Comparison of ENCODE assay signal across 18 cellular contexts in genomic region chr15:61011576-61012336, GRCh38.
"Had no signal": no experiment of that assay in that cellular context is flagged by ENCODE, and none has a peak within 500 bp of the region (broad histone marks: within the 10 kb centered on the region; RNA-seq: fewer than 3 reads in every experiment).

No MANE protein-coding gene starts in this region.

- H3K36me3 ChIP-seq: gastrocnemius medialis, left ventricle myocardium inferior, prostate gland, spleen had no signal

- H3K27ac Mint-ChIP-seq: activated CD4-positive, alpha-beta T cell treated with anti-CD3 and anti-CD28 coated beads, Interleukin-2, amount 10 ng/mL, durations not matched to agents 7 days and 5 days; activated naive CD4-positive, alpha-beta T cell treated with anti-CD3 and anti-CD28 coated beads, Interleukin-2, amount 10 ng/mL, durations not matched to agents 7 days and 5 days; activated T-helper 2 cell treated with anti-CD3 and anti-CD28 coated beads, Interferon-gamma antibody, Interleukin-2, Interleukin-4, amounts not matched to agents 10 μg/mL and 5 μg/mL and 100 μg/mL, durations not matched to agents 14 hours and 24 hours and 36 hours; nephron progenitor cell; stimulated activated memory B cell treated with anti-CD40 and anti-IgM and Interleukin-4, amounts not matched to agents 10 μg/mL and 1 μg/mL and 100 μg/mL, for 72 hours; T-helper 17 cell had no signal

- H3K4me1 ChIP-seq: prostate gland, spleen had no signal

- H3K4me3 ChIP-seq: gastrocnemius medialis, left ventricle myocardium inferior, prostate gland, spleen had no signal

- DNase-seq: activated CD4-positive, alpha-beta T cell treated with anti-CD3 and anti-CD28 coated beads, Interleukin-2, amount 10 ng/mL, durations not matched to agents 7 days and 5 days; activated CD4-positive, CD25-positive, alpha-beta regulatory T cell; activated CD8-positive, alpha-beta memory T cell treated with anti-CD3 and anti-CD28 coated beads for 24 hours; activated naive CD4-positive, alpha-beta T cell treated with anti-CD3 and anti-CD28 coated beads, Interleukin-2, amount 10 ng/mL, durations not matched to agents 7 days and 5 days; gastrocnemius medialis; islet precursor cell; left ventricle myocardium inferior; mesenchymal stem cell; nephron progenitor cell; spleen; stimulated activated CD4-positive, alpha-beta T cell treated with anti-CD3 and anti-CD28 coated beads, Interleukin-1b, Interleukin-23, amount 100 ng/mL, for 48 hours; T-helper 17 cell; trophoblast cell had no signal

- H3K4me3 Mint-ChIP-seq: activated CD4-positive, alpha-beta T cell treated with anti-CD3 and anti-CD28 coated beads, Interleukin-2, amount 10 ng/mL, durations not matched to agents 7 days and 5 days; activated naive CD4-positive, alpha-beta T cell treated with anti-CD3 and anti-CD28 coated beads, Interleukin-2, amount 10 ng/mL, durations not matched to agents 7 days and 5 days; nephron progenitor cell; stimulated activated memory B cell treated with anti-CD40 and anti-IgM and Interleukin-4, amounts not matched to agents 10 μg/mL and 1 μg/mL and 100 μg/mL, for 72 hours; T-helper 17 cell had no signal

- H3K36me3 Mint-ChIP-seq: activated naive CD4-positive, alpha-beta T cell treated with anti-CD3 and anti-CD28 coated beads, Interleukin-2, amount 10 ng/mL, durations not matched to agents 7 days and 5 days; stimulated activated memory B cell treated with anti-CD40 and anti-IgM and Interleukin-4, amounts not matched to agents 10 μg/mL and 1 μg/mL and 100 μg/mL, for 72 hours had no signal

- H3K9me3 ChIP-seq: gastrocnemius medialis, left ventricle myocardium inferior, prostate gland, spleen had no signal

- H3K9me3 Mint-ChIP-seq: activated CD4-positive, alpha-beta T cell treated with anti-CD3 and anti-CD28 coated beads, Interleukin-2, amount 10 ng/mL, durations not matched to agents 7 days and 5 days; activated naive CD4-positive, alpha-beta T cell treated with anti-CD3 and anti-CD28 coated beads, Interleukin-2, amount 10 ng/mL, durations not matched to agents 7 days and 5 days; activated T-helper 2 cell treated with anti-CD3 and anti-CD28 coated beads, Interferon-gamma antibody, Interleukin-2, Interleukin-4, amounts not matched to agents 10 μg/mL and 5 μg/mL and 100 μg/mL, durations not matched to agents 14 hours and 24 hours and 36 hours; nephron progenitor cell; stimulated activated memory B cell treated with anti-CD40 and anti-IgM and Interleukin-4, amounts not matched to agents 10 μg/mL and 1 μg/mL and 100 μg/mL, for 72 hours had no signal

- H3K27me3 ChIP-seq: gastrocnemius medialis had no signal

- H3K4me1 Mint-ChIP-seq: activated CD4-positive, alpha-beta T cell treated with anti-CD3 and anti-CD28 coated beads, Interleukin-2, amount 10 ng/mL, durations not matched to agents 7 days and 5 days; activated naive CD4-positive, alpha-beta T cell treated with anti-CD3 and anti-CD28 coated beads, Interleukin-2, amount 10 ng/mL, durations not matched to agents 7 days and 5 days; nephron progenitor cell; stimulated activated memory B cell treated with anti-CD40 and anti-IgM and Interleukin-4, amounts not matched to agents 10 μg/mL and 1 μg/mL and 100 μg/mL, for 72 hours; T-helper 17 cell had no signal

- ATAC-seq: gastrocnemius medialis; sciatic nerve; stimulated activated memory B cell treated with anti-CD40 and anti-IgM and Interleukin-4, amounts not matched to agents 10 μg/mL and 1 μg/mL and 100 μg/mL, for 72 hours; T-helper 17 cell had no signal

- H3K27ac ChIP-seq: epithelial cell of prostate, gastrocnemius medialis, left ventricle myocardium inferior, prostate gland, spleen had no signal
